Comparison of ENCODE assay signal across 14 cellular contexts in the genomic region with DNA sequence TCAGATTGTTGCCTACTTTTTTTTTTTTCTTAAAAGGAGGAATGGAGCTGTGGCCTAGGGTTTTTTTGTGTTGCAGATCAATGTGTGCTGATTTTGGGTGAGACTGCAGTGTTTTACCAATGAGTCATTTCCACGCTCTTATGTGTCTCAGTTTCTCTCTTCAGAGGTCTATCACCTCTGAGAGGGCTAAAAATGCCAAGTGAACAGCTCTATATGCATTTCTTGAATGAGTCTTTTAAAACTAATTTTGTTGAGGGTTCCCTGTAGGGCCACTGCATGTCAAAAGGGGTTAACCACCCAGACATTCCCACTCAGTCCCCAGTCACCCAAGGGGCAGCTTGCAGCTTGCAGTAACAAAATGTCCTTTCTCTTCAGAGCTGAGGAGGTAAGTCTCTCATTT. TPM values are rescaled to one million over a fixed set of nuclear protein-coding genes. Genes with fewer than 3 reads are reported as not detected.
DNase-seq lines count a peak whose midpoint lies in the region; ATAC-seq and TF ChIP-seq lines count a peak whose summit lies in the region.
"Had no signal": no experiment of that assay in that cellular context is flagged by ENCODE, and none has a peak within 500 bp of the region (broad histone marks: within the 10 kb centered on the region; RNA-seq: fewer than 3 reads in every experiment).

No MANE protein-coding gene starts in this region.

- H3K27ac ChIP-seq in iPS DF 6.9 (ENCODE audit: low read length), result no peak overlapping the region
- H3K27ac ChIP-seq in right cardiac atrium (ENCODE audit: low read length), result no peak overlapping the region
- H3K27ac ChIP-seq in CD4-positive, alpha-beta T cell (ENCODE audit: low read depth, low read length), result no peak overlapping the region
- H3K27ac ChIP-seq: adrenal gland had no signal

- H3K4me1 Mint-ChIP-seq in CD4-positive, alpha-beta T cell (ENCODE audit: low read depth), result no peaks in the 10 kb centered on the region

- no peaks in the 10 kb centered on the region for H3K27me3 Mint-ChIP-seq in CD4-positive, alpha-beta T cell

- H3K36me3 ChIP-seq in iPS DF 6.9 (ENCODE audit: control insufficient read depth, insufficient read depth, low read length), result no peaks in the 10 kb centered on the region
- H3K36me3 ChIP-seq: adrenal gland had no signal

- H3K27me3 ChIP-seq in iPS DF 6.9 (ENCODE audit: control insufficient read depth, insufficient read depth, low read length) (no peaks in the 10 kb centered on the region), right cardiac atrium (ENCODE audit: control insufficient read depth, insufficient read depth) (no peaks in the 10 kb centered on the region)
- no peaks in the 10 kb centered on the region for H3K27me3 ChIP-seq in CD4-positive, alpha-beta T cell (ENCODE audit: control insufficient read depth, insufficient read depth, low read length)
- H3K27me3 ChIP-seq: adrenal gland had no signal

- ATAC-seq in GM18867 (IDR thresholded peaks at IDR 0.05; ENCODE audit: unreplicated experiment) (peak; percentile 91), GM21786 (IDR thresholded peaks at IDR 0.05; ENCODE audit: unreplicated experiment) (peak; percentile 65), HG03565 (IDR thresholded peaks at IDR 0.05; ENCODE audit: unreplicated experiment) (peak; percentile 60), right cardiac atrium (no peak)
- no peak for ATAC-seq in CD4-positive, alpha-beta T cell (ENCODE audit: poor library complexity)
- ATAC-seq: left cardiac atrium had no signal

- no peaks in the 10 kb centered on the region for H3K4me1 ChIP-seq in iPS DF 6.9 (ENCODE audit: control insufficient read depth, insufficient read depth, low read length)
- H3K4me1 ChIP-seq in right cardiac atrium (ENCODE audit: control insufficient read depth, insufficient read depth, low read length), result no peaks in the 10 kb centered on the region
- H3K4me1 ChIP-seq: adrenal gland, Caco-2 had no signal

- H3K36me3 Mint-ChIP-seq in CD4-positive, alpha-beta T cell (ENCODE audit: low read depth), result no peaks in the 10 kb centered on the region

- CTCF ChIA-PET in CD4-positive, alpha-beta T cell (lab: Charles Lee), result no interaction called here

- H3K9me3 Mint-ChIP-seq in CD4-positive, alpha-beta T cell, result no peaks in the 10 kb centered on the region

- intact Hi-C loops in right cardiac atrium (cut with DNase I), result no loop called here
- intact Hi-C loops in CD4-positive, alpha-beta T cell (cut with DNase I, micrococcal nuclease), result no loop called here

- POLR2A ChIA-PET in CD4-positive, alpha-beta T cell (lab: Charles Lee), result no interaction called here

- no CpG with 5 or more reads among the region's 1 CpG for WGBS in iPS DF 6.9 (ENCODE audit: insufficient coverage, insufficient read length)
- 97% methylated on average over 1 of the region's 1 CpG for WGBS in right cardiac atrium

- DNase-seq in iPS DF 6.9 (ENCODE audit: low read depth, low spot score), result peak; percentile 9
- no peak for DNase-seq in NCI-H2196 (lab: John Stamatoyannopoulos, UW; ENCODE audit: unreplicated experiment)
- no peak for DNase-seq in right cardiac atrium
- DNase-seq in CD4-positive, alpha-beta T cell, result no peak
- DNase-seq in HuH-7 (ENCODE audit: low spot score), result no peak
- DNase-seq: activated CD4-positive, alpha-beta T cell treated with anti-CD3 and anti-CD28 coated beads, Interleukin-2, amount 10 ng/mL, durations not matched to agents 24 days and 14 days; adrenal gland; Caco-2; left cardiac atrium; NCI-H2107 had no signal

- TF ChIP-seq CTCF in CD4-positive, alpha-beta T cell (IDR thresholded peaks at IDR 0.05), result no peak

- H3K9me3 ChIP-seq in iPS DF 6.9 (ENCODE audit: control insufficient read depth, insufficient read depth, low read length) (no peaks in the 10 kb centered on the region), right cardiac atrium (ENCODE audit: control insufficient read depth, low read length) (no peaks in the 10 kb centered on the region)
- H3K9me3 ChIP-seq in CD4-positive, alpha-beta T cell (ENCODE audit: control insufficient read depth, low read length), result no peaks in the 10 kb centered on the region
- H3K9me3 ChIP-seq: Caco-2 had no signal

- no peak overlapping the region for H3K4me3 Mint-ChIP-seq in CD4-positive, alpha-beta T cell
- H3K4me3 Mint-ChIP-seq: activated CD4-positive, alpha-beta T cell treated with anti-CD3 and anti-CD28 coated beads, Interleukin-2, amount 10 ng/mL, durations not matched to agents 24 days and 14 days had no signal

- H3K4me3 ChIP-seq in iPS DF 6.9 (ENCODE audit: low read length) (no peak overlapping the region), right cardiac atrium (ENCODE audit: low read length) (no peak overlapping the region)
- H3K4me3 ChIP-seq: adrenal gland had no signal

- no peak overlapping the region for H3K27ac Mint-ChIP-seq in CD4-positive, alpha-beta T cell
- H3K27ac Mint-ChIP-seq: activated CD4-positive, alpha-beta T cell treated with anti-CD3 and anti-CD28 coated beads, Interleukin-2, amount 10 ng/mL, durations not matched to agents 24 days and 14 days had no signal

RNA-seq across cellular contexts. Expression of a gene that starts 24.3 kb away (rescaled TPM):
- total RNA-seq in right cardiac atrium, result 1 to 10 TPM; 1.8 to 2.8 (median 2.4) TPM
- polyA plus RNA-seq in right cardiac atrium, result 2.1 TPM
- total RNA-seq in CD4-positive, alpha-beta T cell, result under 1 TPM; 0.44 to 0.56 TPM
- total RNA-seq: activated CD4-positive, alpha-beta T cell treated with anti-CD3 and anti-CD28 coated beads, Interleukin-2, amount 10 ng/mL, durations not matched to agents 24 days and 14 days; Caco-2 had no signal

RNA-seq across cellular contexts. Expression of a gene that starts 32.2 kb away (rescaled TPM):
- not detected for total RNA-seq in right cardiac atrium
- not detected for polyA plus RNA-seq in right cardiac atrium
- total RNA-seq in CD4-positive, alpha-beta T cell, result not detected
- total RNA-seq: activated CD4-positive, alpha-beta T cell treated with anti-CD3 and anti-CD28 coated beads, Interleukin-2, amount 10 ng/mL, durations not matched to agents 24 days and 14 days; adrenal gland; Caco-2; left cardiac atrium; pulmonary artery endothelial cell had no signal
- polyA plus RNA-seq: adrenal gland had no signal

RNA-seq across cellular contexts. Expression of a gene that starts 36.5 kb away (rescaled TPM):
- 10 to 100 TPM; 13.7 to 21.8 (median 17.1) TPM for total RNA-seq in right cardiac atrium
- 7.8 TPM for polyA plus RNA-seq in right cardiac atrium
- 1 to 10 TPM; 1.3 to 1.9 TPM for total RNA-seq in CD4-positive, alpha-beta T cell
- total RNA-seq: Caco-2 had no signal

Comparison
In these comparisons a context has a peak if more than half of its experiments do, and no peak if none do; other contexts are left out.
1. ATAC-seq: peak in GM18867 (single experiment), GM21786 (single experiment) and HG03565 (single experiment); none in right cardiac atrium (0 of 2) and CD4-positive, alpha-beta T cell (single experiment).
2. RNA of a gene that starts 36.5 kb away (total RNA-seq): 13.7 to 21.8 TPM in right cardiac atrium; 1.3 to 1.9 TPM in CD4-positive, alpha-beta T cell; every median in the first group is over 4 times any median in the second.